Comparison of ENCODE assay signal across 1 cellular context in the genomic region with DNA sequence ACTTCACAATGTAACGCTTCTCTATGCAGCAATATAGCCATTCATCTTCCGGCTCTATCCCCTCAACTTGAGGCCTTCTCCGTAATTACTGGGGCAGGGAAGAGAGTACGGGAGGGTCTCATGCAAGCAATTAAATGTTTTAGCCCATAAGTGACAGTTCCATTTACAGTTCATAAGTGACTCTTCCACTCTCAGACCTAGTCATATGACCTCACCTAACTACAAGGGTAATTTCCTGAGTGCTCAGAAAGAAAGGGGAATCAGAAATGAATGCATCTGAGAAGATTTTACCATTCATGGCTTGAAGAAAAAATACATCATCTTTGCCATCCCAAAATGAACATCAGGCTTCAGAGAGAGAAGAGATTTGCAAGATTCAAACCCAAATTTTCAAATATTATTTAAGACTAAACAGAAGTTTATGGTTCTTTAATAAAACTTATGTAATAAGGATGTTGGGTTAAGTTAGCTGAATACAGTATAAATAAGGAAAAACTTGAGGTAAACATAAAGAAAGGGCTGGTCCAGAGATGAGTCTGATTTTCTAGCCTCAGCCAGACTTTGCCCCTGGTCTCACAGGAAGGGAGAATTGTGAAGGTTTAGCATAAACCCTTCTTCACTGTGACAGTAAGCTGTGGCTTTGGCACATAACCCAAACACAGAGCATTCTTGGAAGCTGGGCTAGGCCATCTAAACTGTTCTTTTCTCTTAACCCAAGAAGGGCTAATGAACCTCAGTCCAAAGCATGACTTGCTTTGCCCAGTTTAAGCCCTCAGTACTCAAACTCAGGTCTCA.
TF ChIP-seq lines count a peak whose summit lies in the region.

No MANE protein-coding gene starts in this region.

TF ChIP-seq in GM12878, 131 proteins besides CTCF, POLR2A, EP300 and RAD21:
- no peak for TF ChIP-seq ETV6 (conservative IDR thresholded peaks at IDR 0.05 in 1 of 2, IDR thresholded peaks at IDR 0.05 in 1 of 2; ENCODE audit: borderline replicate concordance in 1 of 2, low read depth in 1 of 2)
- TF ChIP-seq, protein P1, sequence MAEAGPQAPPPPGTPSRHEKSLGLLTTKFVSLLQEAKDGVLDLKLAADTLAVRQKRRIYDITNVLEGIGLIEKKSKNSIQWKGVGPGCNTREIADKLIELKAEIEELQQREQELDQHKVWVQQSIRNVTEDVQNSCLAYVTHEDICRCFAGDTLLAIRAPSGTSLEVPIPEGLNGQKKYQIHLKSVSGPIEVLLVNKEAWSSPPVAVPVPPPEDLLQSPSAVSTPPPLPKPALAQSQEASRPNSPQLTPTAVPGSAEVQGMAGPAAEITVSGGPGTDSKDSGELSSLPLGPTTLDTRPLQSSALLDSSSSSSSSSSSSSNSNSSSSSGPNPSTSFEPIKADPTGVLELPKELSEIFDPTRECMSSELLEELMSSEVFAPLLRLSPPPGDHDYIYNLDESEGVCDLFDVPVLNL (IDR thresholded peaks at IDR 0.05; ENCODE audit: low read depth, low read length): no peak
- TF ChIP-seq WRNIP1 (IDR thresholded peaks at IDR 0.05; ENCODE audit: borderline replicate concordance, low read depth, low read length): no peak
- no peak for TF ChIP-seq ZNF207 (IDR thresholded peaks at IDR 0.05; ENCODE audit: borderline replicate concordance)
- TF ChIP-seq, protein P2, sequence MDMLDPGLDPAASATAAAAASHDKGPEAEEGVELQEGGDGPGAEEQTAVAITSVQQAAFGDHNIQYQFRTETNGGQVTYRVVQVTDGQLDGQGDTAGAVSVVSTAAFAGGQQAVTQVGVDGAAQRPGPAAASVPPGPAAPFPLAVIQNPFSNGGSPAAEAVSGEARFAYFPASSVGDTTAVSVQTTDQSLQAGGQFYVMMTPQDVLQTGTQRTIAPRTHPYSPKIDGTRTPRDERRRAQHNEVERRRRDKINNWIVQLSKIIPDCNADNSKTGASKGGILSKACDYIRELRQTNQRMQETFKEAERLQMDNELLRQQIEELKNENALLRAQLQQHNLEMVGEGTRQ (IDR thresholded peaks at IDR 0.05; ENCODE audit: borderline replicate concordance, low read depth, low read length): no peak
- TF ChIP-seq, protein P3, sequence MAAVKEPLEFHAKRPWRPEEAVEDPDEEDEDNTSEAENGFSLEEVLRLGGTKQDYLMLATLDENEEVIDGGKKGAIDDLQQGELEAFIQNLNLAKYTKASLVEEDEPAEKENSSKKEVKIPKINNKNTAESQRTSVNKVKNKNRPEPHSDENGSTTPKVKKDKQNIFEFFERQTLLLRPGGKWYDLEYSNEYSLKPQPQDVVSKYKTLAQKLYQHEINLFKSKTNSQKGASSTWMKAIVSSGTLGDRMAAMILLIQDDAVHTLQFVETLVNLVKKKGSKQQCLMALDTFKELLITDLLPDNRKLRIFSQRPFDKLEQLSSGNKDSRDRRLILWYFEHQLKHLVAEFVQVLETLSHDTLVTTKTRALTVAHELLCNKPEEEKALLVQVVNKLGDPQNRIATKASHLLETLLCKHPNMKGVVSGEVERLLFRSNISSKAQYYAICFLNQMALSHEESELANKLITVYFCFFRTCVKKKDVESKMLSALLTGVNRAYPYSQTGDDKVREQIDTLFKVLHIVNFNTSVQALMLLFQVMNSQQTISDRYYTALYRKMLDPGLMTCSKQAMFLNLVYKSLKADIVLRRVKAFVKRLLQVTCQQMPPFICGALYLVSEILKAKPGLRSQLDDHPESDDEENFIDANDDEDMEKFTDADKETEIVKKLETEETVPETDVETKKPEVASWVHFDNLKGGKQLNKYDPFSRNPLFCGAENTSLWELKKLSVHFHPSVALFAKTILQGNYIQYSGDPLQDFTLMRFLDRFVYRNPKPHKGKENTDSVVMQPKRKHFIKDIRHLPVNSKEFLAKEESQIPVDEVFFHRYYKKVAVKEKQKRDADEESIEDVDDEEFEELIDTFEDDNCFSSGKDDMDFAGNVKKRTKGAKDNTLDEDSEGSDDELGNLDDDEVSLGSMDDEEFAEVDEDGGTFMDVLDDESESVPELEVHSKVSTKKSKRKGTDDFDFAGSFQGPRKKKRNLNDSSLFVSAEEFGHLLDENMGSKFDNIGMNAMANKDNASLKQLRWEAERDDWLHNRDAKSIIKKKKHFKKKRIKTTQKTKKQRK (IDR thresholded peaks at IDR 0.05; ENCODE audit: low read depth, low read length): no peak
- no peak for TF ChIP-seq POLR2AphosphoS5 (IDR thresholded peaks at IDR 0.05; ENCODE audit: low read length)
- TF ChIP-seq, protein P4, sequence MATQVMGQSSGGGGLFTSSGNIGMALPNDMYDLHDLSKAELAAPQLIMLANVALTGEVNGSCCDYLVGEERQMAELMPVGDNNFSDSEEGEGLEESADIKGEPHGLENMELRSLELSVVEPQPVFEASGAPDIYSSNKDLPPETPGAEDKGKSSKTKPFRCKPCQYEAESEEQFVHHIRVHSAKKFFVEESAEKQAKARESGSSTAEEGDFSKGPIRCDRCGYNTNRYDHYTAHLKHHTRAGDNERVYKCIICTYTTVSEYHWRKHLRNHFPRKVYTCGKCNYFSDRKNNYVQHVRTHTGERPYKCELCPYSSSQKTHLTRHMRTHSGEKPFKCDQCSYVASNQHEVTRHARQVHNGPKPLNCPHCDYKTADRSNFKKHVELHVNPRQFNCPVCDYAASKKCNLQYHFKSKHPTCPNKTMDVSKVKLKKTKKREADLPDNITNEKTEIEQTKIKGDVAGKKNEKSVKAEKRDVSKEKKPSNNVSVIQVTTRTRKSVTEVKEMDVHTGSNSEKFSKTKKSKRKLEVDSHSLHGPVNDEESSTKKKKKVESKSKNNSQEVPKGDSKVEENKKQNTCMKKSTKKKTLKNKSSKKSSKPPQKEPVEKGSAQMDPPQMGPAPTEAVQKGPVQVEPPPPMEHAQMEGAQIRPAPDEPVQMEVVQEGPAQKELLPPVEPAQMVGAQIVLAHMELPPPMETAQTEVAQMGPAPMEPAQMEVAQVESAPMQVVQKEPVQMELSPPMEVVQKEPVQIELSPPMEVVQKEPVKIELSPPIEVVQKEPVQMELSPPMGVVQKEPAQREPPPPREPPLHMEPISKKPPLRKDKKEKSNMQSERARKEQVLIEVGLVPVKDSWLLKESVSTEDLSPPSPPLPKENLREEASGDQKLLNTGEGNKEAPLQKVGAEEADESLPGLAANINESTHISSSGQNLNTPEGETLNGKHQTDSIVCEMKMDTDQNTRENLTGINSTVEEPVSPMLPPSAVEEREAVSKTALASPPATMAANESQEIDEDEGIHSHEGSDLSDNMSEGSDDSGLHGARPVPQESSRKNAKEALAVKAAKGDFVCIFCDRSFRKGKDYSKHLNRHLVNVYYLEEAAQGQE (IDR thresholded peaks at IDR 0.05; ENCODE audit: low read depth, low read length): no peak
- no peak for TF ChIP-seq GATAD2B (conservative IDR thresholded peaks at IDR 0.05; ENCODE audit: low read depth)
- TF ChIP-seq HDAC6 (IDR thresholded peaks at IDR 0.05; ENCODE audit: unreplicated experiment): no peak
- TF ChIP-seq, protein P5, sequence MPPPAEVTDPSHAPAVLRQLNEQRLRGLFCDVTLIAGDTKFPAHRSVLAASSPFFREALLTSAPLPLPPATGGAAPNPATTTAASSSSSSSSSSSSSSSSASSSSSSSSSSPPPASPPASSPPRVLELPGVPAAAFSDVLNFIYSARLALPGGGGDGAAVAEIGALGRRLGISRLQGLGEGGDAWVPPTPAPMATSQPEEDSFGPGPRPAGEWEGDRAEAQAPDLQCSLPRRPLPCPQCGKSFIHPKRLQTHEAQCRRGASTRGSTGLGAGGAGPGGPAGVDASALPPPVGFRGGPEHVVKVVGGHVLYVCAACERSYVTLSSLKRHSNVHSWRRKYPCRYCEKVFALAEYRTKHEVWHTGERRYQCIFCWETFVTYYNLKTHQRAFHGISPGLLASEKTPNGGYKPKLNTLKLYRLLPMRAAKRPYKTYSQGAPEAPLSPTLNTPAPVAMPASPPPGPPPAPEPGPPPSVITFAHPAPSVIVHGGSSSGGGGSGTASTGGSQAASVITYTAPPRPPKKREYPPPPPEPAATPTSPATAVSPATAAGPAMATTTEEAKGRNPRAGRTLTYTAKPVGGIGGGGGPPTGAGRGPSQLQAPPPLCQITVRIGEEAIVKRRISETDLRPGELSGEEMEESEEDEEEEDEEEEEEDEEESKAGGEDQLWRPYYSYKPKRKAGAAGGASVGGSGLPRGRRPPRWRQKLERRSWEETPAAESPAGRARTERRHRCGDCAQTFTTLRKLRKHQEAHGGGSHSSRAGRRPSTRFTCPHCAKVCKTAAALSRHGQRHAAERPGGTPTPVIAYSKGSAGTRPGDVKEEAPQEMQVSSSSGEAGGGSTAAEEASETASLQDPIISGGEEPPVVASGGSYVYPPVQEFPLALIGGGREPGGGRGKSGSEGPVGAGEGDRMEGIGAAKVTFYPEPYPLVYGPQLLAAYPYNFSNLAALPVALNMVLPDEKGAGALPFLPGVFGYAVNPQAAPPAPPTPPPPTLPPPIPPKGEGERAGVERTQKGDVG (CRISPR knock-in tag; IDR thresholded peaks at IDR 0.05): no peak
- no peak for TF ChIP-seq ZZZ3 (IDR thresholded peaks at IDR 0.05; ENCODE audit: control insufficient read depth, insufficient read length, low read depth)
- no peak for TF ChIP-seq MTA2 (IDR thresholded peaks at IDR 0.05; ENCODE audit: low read depth)
- TF ChIP-seq EZH2 (IDR thresholded peaks at IDR 0.05; ENCODE audit: borderline replicate concordance, control insufficient read depth, low read depth, low read length): no peak
- no peak for TF ChIP-seq ZBED1 (IDR thresholded peaks at IDR 0.05; ENCODE audit: borderline replicate concordance)
- TF ChIP-seq, protein P6, sequence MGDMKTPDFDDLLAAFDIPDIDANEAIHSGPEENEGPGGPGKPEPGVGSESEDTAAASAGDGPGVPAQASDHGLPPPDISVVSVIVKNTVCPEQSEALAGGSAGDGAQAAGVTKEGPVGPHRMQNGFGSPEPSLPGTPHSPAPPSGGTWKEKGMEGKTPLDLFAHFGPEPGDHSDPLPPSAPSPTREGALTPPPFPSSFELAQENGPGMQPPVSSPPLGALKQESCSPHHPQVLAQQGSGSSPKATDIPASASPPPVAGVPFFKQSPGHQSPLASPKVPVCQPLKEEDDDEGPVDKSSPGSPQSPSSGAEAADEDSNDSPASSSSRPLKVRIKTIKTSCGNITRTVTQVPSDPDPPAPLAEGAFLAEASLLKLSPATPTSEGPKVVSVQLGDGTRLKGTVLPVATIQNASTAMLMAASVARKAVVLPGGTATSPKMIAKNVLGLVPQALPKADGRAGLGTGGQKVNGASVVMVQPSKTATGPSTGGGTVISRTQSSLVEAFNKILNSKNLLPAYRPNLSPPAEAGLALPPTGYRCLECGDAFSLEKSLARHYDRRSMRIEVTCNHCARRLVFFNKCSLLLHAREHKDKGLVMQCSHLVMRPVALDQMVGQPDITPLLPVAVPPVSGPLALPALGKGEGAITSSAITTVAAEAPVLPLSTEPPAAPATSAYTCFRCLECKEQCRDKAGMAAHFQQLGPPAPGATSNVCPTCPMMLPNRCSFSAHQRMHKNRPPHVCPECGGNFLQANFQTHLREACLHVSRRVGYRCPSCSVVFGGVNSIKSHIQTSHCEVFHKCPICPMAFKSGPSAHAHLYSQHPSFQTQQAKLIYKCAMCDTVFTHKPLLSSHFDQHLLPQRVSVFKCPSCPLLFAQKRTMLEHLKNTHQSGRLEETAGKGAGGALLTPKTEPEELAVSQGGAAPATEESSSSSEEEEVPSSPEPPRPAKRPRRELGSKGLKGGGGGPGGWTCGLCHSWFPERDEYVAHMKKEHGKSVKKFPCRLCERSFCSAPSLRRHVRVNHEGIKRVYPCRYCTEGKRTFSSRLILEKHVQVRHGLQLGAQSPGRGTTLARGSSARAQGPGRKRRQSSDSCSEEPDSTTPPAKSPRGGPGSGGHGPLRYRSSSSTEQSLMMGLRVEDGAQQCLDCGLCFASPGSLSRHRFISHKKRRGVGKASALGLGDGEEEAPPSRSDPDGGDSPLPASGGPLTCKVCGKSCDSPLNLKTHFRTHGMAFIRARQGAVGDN (IDR thresholded peaks at IDR 0.05): no peak
- no peak for TF ChIP-seq PML (IDR thresholded peaks at IDR 0.05; ENCODE audit: low read length)
- TF ChIP-seq FOXM1 (IDR thresholded peaks at IDR 0.05; ENCODE audit: low read depth, low read length): no peak
- TF ChIP-seq, protein P7, sequence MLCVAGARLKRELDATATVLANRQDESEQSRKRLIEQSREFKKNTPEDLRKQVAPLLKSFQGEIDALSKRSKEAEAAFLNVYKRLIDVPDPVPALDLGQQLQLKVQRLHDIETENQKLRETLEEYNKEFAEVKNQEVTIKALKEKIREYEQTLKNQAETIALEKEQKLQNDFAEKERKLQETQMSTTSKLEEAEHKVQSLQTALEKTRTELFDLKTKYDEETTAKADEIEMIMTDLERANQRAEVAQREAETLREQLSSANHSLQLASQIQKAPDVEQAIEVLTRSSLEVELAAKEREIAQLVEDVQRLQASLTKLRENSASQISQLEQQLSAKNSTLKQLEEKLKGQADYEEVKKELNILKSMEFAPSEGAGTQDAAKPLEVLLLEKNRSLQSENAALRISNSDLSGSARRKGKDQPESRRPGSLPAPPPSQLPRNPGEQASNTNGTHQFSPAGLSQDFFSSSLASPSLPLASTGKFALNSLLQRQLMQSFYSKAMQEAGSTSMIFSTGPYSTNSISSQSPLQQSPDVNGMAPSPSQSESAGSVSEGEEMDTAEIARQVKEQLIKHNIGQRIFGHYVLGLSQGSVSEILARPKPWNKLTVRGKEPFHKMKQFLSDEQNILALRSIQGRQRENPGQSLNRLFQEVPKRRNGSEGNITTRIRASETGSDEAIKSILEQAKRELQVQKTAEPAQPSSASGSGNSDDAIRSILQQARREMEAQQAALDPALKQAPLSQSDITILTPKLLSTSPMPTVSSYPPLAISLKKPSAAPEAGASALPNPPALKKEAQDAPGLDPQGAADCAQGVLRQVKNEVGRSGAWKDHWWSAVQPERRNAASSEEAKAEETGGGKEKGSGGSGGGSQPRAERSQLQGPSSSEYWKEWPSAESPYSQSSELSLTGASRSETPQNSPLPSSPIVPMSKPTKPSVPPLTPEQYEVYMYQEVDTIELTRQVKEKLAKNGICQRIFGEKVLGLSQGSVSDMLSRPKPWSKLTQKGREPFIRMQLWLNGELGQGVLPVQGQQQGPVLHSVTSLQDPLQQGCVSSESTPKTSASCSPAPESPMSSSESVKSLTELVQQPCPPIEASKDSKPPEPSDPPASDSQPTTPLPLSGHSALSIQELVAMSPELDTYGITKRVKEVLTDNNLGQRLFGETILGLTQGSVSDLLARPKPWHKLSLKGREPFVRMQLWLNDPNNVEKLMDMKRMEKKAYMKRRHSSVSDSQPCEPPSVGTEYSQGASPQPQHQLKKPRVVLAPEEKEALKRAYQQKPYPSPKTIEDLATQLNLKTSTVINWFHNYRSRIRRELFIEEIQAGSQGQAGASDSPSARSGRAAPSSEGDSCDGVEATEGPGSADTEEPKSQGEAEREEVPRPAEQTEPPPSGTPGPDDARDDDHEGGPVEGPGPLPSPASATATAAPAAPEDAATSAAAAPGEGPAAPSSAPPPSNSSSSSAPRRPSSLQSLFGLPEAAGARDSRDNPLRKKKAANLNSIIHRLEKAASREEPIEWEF (IDR thresholded peaks at IDR 0.05; ENCODE audit: insufficient replicate concordance, low read depth, low read length): no peak
TF ChIP-seq in GM12878: peak in this region for 0.
